ENCODE assay signal across 1 cellular context in genomic region chr13:111174377-111174776, GRCh38.
TF ChIP-seq lines count a peak whose summit lies in the region.

No MANE protein-coding gene starts in this region.

TF ChIP-seq in GM23338, 12 proteins besides CTCF, POLR2A, EP300 and RAD21:
- no peak for TF ChIP-seq CREB1 (CRISPR knock-in tag; IDR thresholded peaks at IDR 0.05; ENCODE audit: low read depth)
- TF ChIP-seq EZH2phosphoT487 (IDR thresholded peaks at IDR 0.05; ENCODE audit: unreplicated experiment), result no peak
- no peak for TF ChIP-seq REST (IDR thresholded peaks at IDR 0.05; ENCODE audit: unreplicated experiment)
- TF ChIP-seq STAT1 (IDR thresholded peaks at IDR 0.05; ENCODE audit: unreplicated experiment), result no peak
- TF ChIP-seq EZH2 (IDR thresholded peaks at IDR 0.05; ENCODE audit: low read depth, unreplicated experiment), result no peak
- no peak for TF ChIP-seq ETS1 (IDR thresholded peaks at IDR 0.05)
- no peak for TF ChIP-seq NANOG (IDR thresholded peaks at IDR 0.05; ENCODE audit: borderline replicate concordance)
- no peak for TF ChIP-seq JUNB (IDR thresholded peaks at IDR 0.05; ENCODE audit: unreplicated experiment)
- TF ChIP-seq ZNF462 (CRISPR knock-in tag; IDR thresholded peaks at IDR 0.05), result no peak
- no peak for TF ChIP-seq POLR2AphosphoS5 (IDR thresholded peaks at IDR 0.05; ENCODE audit: low read depth)
- no peak for TF ChIP-seq ZNF331 (CRISPR knock-in tag; IDR thresholded peaks at IDR 0.05; ENCODE audit: low read depth)
- no peak for TF ChIP-seq ZNF114 (CRISPR knock-in tag; IDR thresholded peaks at IDR 0.05)
